8 cellular contexts compared by ENCODE assay signal in the genomic region with DNA sequence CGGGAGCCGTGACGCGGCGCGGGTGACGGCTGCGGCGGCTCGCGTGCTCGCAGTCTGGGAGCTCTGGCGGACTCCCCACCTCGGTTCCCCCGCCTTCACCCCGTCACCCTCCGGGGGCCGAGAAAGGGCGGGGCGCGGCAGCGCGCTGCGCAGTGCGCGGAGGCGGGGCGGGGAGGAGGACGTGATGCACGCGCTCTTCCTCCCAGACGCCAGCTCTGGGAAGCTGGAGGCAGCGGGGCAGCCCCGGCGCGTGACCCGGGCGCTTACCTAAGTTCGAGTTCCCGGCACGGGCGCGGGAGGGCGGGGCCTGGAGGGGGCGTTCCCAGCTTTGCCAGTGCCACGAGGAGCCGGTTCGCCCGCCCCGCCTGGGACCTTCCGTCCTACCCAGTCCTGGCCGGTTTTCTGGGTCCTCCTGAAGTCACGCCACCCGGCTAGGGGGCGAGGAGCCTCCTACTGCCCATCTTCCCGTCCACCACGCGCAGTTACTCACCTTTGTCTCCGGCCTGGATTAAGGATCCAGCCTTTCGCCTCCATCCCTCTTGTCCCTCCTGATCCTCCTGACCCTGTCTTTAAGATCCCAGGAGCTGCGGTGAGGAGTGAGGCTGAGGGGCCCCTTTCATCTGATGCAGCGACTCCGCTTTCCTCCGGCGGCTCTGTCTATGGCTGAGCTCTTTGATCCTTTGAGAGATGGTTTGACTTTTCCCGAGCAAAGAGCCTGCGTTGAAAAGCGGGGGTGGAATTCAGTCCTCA.
DNase-seq lines count a peak whose midpoint lies in the region; ATAC-seq, FAIRE-seq and TF ChIP-seq lines count a peak whose summit lies in the region.

No MANE protein-coding gene starts in this region.

- DNase-seq in NCI-H2107 treated with DMSO at 0.1 percent for 48 hours (lab: John Stamatoyannopoulos, UW; ENCODE audit: unreplicated experiment), result peak; percentile 98
- peak; percentile 94 for DNase-seq in UCSD-AML1 (lab: John Stamatoyannopoulos, UW; ENCODE audit: unreplicated experiment)
- DNase-seq in brain microvascular endothelial cell, result peak; percentile 93
- peak; percentile 96 for DNase-seq in skeletal muscle cell (ENCODE audit: low read depth)

- peak; percentile 59 for ATAC-seq in GM18858 (IDR thresholded peaks at IDR 0.05; ENCODE audit: unreplicated experiment)
- ATAC-seq in HG03066 (IDR thresholded peaks at IDR 0.05; ENCODE audit: low read depth, unreplicated experiment), result peak; percentile 69

- peak; percentile 53 for FAIRE-seq in A204.1 (lab: Jason Lieb, UNC)

- peak overlapping the region; percentile 91 for H3K27ac ChIP-seq in brain microvascular endothelial cell

- no peaks in the 10 kb centered on the region for H3K36me3 ChIP-seq in brain microvascular endothelial cell (replicated peaks)

- H3K4me3 ChIP-seq in brain microvascular endothelial cell (ENCODE audit: low read depth, low read length) (peak overlapping the region; percentile 76), iPS-11a (ENCODE audit: low read depth, low read length) (peak overlapping the region; percentile 50), skeletal muscle cell (ENCODE audit: low read depth, low read length) (peak overlapping the region; percentile 86)

- peak; percentile 1 for TF ChIP-seq CTCF in brain microvascular endothelial cell (IDR thresholded peaks at IDR 0.05; ENCODE audit: low read depth, low read length, missing control alignments)

- no peaks in the 10 kb centered on the region for H3K27me3 ChIP-seq in brain microvascular endothelial cell (replicated peaks)

- in situ Hi-C loops in brain microvascular endothelial cell (cut with HindIII; ENCODE audit: low pct_ligation_motif_present, low sequenced_read_pairs), result no loop called here

Comparison
In these comparisons a context has a peak if more than half of its experiments do, and no peak if none do; other contexts are left out.
1. Peak in every context shown above with its lines: DNase-seq, ATAC-seq, H3K4me3 ChIP-seq and H3K27ac ChIP-seq.